In the genomic region with DNA sequence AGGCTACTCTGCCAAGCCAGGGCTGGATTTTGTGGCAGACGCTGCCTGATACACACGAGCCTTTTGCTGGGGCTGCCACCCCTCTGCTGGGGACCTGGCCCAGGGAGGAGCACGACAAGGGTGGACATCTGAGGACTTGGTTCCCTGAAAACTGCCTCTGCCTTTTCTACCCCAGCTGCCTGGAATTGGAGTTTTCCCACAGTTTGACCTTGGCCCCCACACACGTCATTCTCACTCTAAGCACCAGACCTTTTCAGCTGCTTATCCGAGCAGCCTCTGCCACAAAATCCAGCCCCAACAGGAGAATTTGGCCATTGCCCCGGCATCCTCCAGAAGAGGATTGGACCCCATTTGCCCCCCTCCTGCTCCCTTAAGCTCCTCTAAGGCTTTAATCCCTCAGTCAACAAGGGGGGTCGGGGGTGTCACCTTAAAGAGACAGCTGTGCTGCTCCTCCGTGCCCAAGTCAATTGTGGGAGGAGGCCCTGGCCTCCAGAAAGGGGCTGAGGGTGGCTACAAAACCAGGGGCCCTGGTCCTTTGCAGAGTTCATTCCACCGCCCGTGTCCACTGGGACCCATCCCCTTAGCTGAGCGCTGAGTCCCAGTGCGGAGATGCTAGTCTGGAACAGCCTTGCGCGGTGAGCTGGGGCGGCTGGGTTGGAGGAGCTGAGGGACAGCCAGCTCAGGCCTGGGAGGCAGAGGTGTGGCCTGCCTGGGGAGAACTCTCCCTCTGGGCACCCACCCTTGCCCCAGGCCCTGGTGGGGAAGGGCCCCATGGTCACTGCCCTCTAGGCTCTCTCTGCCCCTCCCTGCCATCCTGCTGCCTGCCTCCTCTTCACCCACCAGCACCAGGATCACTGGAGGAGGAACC, we compare ENCODE assay signal across 17 cellular contexts. TPM values are rescaled to one million over a fixed set of nuclear protein-coding genes. Genes with fewer than 3 reads are reported as not detected.
DNase-seq lines count a peak whose midpoint lies in the region; ATAC-seq and TF ChIP-seq lines count a peak whose summit lies in the region.
"Had no signal": no experiment of that assay in that cellular context is flagged by ENCODE, and none has a peak within 500 bp of the region (broad histone marks: within the 10 kb centered on the region; RNA-seq: fewer than 3 reads in every experiment).

No MANE protein-coding gene starts in this region.

- TF ChIP-seq CTCF in body of pancreas (IDR thresholded peaks at IDR 0.05) (no peak), neural progenitor cell (IDR thresholded peaks at IDR 0.05) (no peak), prostate gland (IDR thresholded peaks at IDR 0.05) (no peak)

- 59 to 62% methylated on average over 5 to 15 of the region's 15 CpGs for WGBS in body of pancreas, 2 donors
- WGBS in prostate gland, result 84% methylated on average over 14 of the region's 15 CpGs

- H3K79me2 ChIP-seq in neural progenitor cell (ENCODE audit: low read depth), result no peaks in the 10 kb centered on the region

- H3K27ac ChIP-seq in body of pancreas (peak overlapping the region; percentile 64 to 84 (median 73)), neural progenitor cell (no peak overlapping the region), temporal lobe (ENCODE audit: low read depth, low read length) (peak overlapping the region; percentile 95), prostate gland (no peak overlapping the region)
- H3K27ac ChIP-seq: C4-2B had no signal

- H3K27me3 ChIP-seq in body of pancreas (no peaks in the 10 kb centered on the region), neural progenitor cell (no peaks in the 10 kb centered on the region), prostate gland (replicated peaks; ENCODE audit: insufficient read depth) (no peaks in the 10 kb centered on the region)
- H3K27me3 ChIP-seq: MG63 had no signal

- H3K36me3 Mint-ChIP-seq in neural progenitor cell, result peaks cover 1% of the 10 kb centered on the region
- peaks cover 16% of the 10 kb centered on the region for H3K36me3 Mint-ChIP-seq in stimulated activated memory B cell treated with anti-CD40 and anti-IgM and Interleukin-4, amounts not matched to agents 10 μg/mL and 1 μg/mL and 100 μg/mL, for 72 hours

- no peaks in the 10 kb centered on the region for H4K20me1 ChIP-seq in neural progenitor cell (ENCODE audit: low read depth)

- no peaks in the 10 kb centered on the region for H3K9me3 Mint-ChIP-seq in neural progenitor cell
- no peaks in the 10 kb centered on the region for H3K9me3 Mint-ChIP-seq in stimulated activated memory B cell treated with anti-CD40 and anti-IgM and Interleukin-4, amounts not matched to agents 10 μg/mL and 1 μg/mL and 100 μg/mL, for 72 hours

- no peak overlapping the region for H3K4me3 Mint-ChIP-seq in neural progenitor cell
- H3K4me3 Mint-ChIP-seq in stimulated activated memory B cell treated with anti-CD40 and anti-IgM and Interleukin-4, amounts not matched to agents 10 μg/mL and 1 μg/mL and 100 μg/mL, for 72 hours, result no peak overlapping the region

- no peak for TF ChIP-seq POLR2A in body of pancreas (IDR thresholded peaks at IDR 0.05)
- TF ChIP-seq POLR2A in prostate gland (IDR thresholded peaks at IDR 0.05), result no peak

- DNase-seq in NCI-H524 treated with DMSO at 0.1 percent for 48 hours (lab: John Stamatoyannopoulos, UW) (peak; percentile 45), body of pancreas (peak; percentile 77 to 83 (median 80)), neural progenitor cell (ENCODE audit: low spot score) (peak; percentile 64), prostate gland (ENCODE audit: low spot score) (no peak)
- DNase-seq: DMS53, IMR-90, Karpas-422, MG63, NCI-H1092 treated with DMSO at 0.1 percent for 48 hours, NCI-H2081 treated with DMSO at 0.1 percent for 48 hours, NCI-H526, SIG-M5 had no signal

- H3K9me3 ChIP-seq in body of pancreas (no peaks in the 10 kb centered on the region), neural progenitor cell (ENCODE audit: low read depth) (no peaks in the 10 kb centered on the region), prostate gland (no peaks in the 10 kb centered on the region)
- H3K9me3 ChIP-seq: MG63 had no signal

- intact Hi-C loops in body of pancreas (cut with DNase I) (no loop called here), prostate gland (cut with DNase I) (no loop called here)

- H3K27ac Mint-ChIP-seq in neural progenitor cell, result no peak overlapping the region
- H3K27ac Mint-ChIP-seq in stimulated activated memory B cell treated with anti-CD40 and anti-IgM and Interleukin-4, amounts not matched to agents 10 μg/mL and 1 μg/mL and 100 μg/mL, for 72 hours, result no peak overlapping the region

- H3K4me3 ChIP-seq in body of pancreas (no peak overlapping the region), neural progenitor cell (no peak overlapping the region), prostate gland (no peak overlapping the region)
- H3K4me3 ChIP-seq: MG63 had no signal

- no peak overlapping the region for H3K9ac ChIP-seq in neural progenitor cell

- peaks cover 10% of the 10 kb centered on the region for H3F3A ChIP-seq in neural progenitor cell (ENCODE audit: low read depth)

- H3K4me1 Mint-ChIP-seq in neural progenitor cell, result peaks cover 30% of the 10 kb centered on the region
- H3K4me1 Mint-ChIP-seq in stimulated activated memory B cell treated with anti-CD40 and anti-IgM and Interleukin-4, amounts not matched to agents 10 μg/mL and 1 μg/mL and 100 μg/mL, for 72 hours, result peaks cover 14% of the 10 kb centered on the region

- H3K36me3 ChIP-seq in body of pancreas (replicated peaks in 1 of 2; ENCODE audit: insufficient read depth in 1 of 2, low read depth in 2 of 2), result no peaks in the 10 kb centered on the region
- no peaks in the 10 kb centered on the region for H3K36me3 ChIP-seq in neural progenitor cell
- H3K36me3 ChIP-seq in prostate gland, result no peaks in the 10 kb centered on the region
- H3K36me3 ChIP-seq: MG63 had no signal

- H3K27me3 Mint-ChIP-seq in neural progenitor cell (ENCODE audit: insufficient read depth, low read depth), result peaks cover 13% of the 10 kb centered on the region
- no peaks in the 10 kb centered on the region for H3K27me3 Mint-ChIP-seq in stimulated activated memory B cell treated with anti-CD40 and anti-IgM and Interleukin-4, amounts not matched to agents 10 μg/mL and 1 μg/mL and 100 μg/mL, for 72 hours

- peaks cover 34% of the 10 kb centered on the region for H3K4me1 ChIP-seq in body of pancreas
- H3K4me1 ChIP-seq in neural progenitor cell, result peaks cover 31% of the 10 kb centered on the region
- H3K4me1 ChIP-seq in prostate gland (replicated peaks), result no peaks in the 10 kb centered on the region

- no peak overlapping the region for H2AFZ ChIP-seq in neural progenitor cell (replicated peaks)

- H3K4me2 ChIP-seq in neural progenitor cell, result peak overlapping the region; percentile 45

- ATAC-seq in body of pancreas, result peak; percentile 87
- no peak for ATAC-seq in stimulated activated memory B cell treated with anti-CD40 and anti-IgM and Interleukin-4, amounts not matched to agents 10 μg/mL and 1 μg/mL and 100 μg/mL, for 72 hours
- ATAC-seq in HG02642 (IDR thresholded peaks at IDR 0.05; ENCODE audit: poor library complexity, unreplicated experiment), result no peak

RNA-seq across cellular contexts. Expression of a gene that starts 18.7 kb away (rescaled TPM):
- total RNA-seq in body of pancreas (10 to 100 TPM in 1 of 2 donors, 1 to 10 TPM in 1; 8.0 to 14.8 TPM), neural progenitor cell (ENCODE audit: low replicate concordance) (3.2 and 5.8 TPM in 2 replicates), temporal lobe (6.4 TPM), prostate gland (10 to 100 TPM in 1 of 2 donors, 1 to 10 TPM in 1; 7.7 to 43.3 TPM)

RNA-seq across cellular contexts. Expression of a gene that starts 28.6 kb away (rescaled TPM):
- total RNA-seq in body of pancreas (100 to 1,000 TPM; 141 to 156 TPM), neural progenitor cell (ENCODE audit: low replicate concordance) (343 and 393 TPM in 2 replicates), temporal lobe (757 TPM), prostate gland (100 to 1,000 TPM; 531 to 611 TPM)

RNA-seq across cellular contexts. Expression of a gene that starts 42.0 kb away (rescaled TPM):
- total RNA-seq in body of pancreas (not detected), neural progenitor cell (ENCODE audit: low replicate concordance) (not detected in 2 replicates), temporal lobe (0.25 TPM), prostate gland (1 to 10 TPM in 1 of 2 donors, not detected in 1; 4.3 TPM)
- total RNA-seq: HT-29, IMR-90 had no signal

Comparison
In these comparisons a context has a peak if more than half of its experiments do, and no peak if none do; other contexts are left out.
1. H3K27ac ChIP-seq: peak in body of pancreas (4 of 4) and temporal lobe (single experiment); none in neural progenitor cell (single experiment) and prostate gland (0 of 2).